In genomic region chr20:50019466-50020256, GRCh38 we compare ENCODE assay signal across 17 cellular contexts. TPM values are rescaled to one million over a fixed set of nuclear protein-coding genes. Genes with fewer than 3 reads are reported as not detected.
DNase-seq lines count a peak whose midpoint lies in the region; ATAC-seq and TF ChIP-seq lines count a peak whose summit lies in the region.
"Had no signal": no experiment of that assay in that cellular context is flagged by ENCODE, and none has a peak within 500 bp of the region (broad histone marks: within the 10 kb centered on the region; RNA-seq: fewer than 3 reads in every experiment).

No MANE protein-coding gene starts in this region.

- H3K27ac ChIP-seq in mammary epithelial cell (ENCODE audit: insufficient read depth, low read depth, low read length) = no peak overlapping the region
- no peak overlapping the region for H3K27ac ChIP-seq in substantia nigra (ENCODE audit: low read depth, low read length, poor library complexity, severe bottlenecking)
- H3K27ac ChIP-seq: ascending aorta, upper lobe of left lung had no signal

- POLR2A ChIA-PET in activated naive CD8-positive, alpha-beta T cell treated with anti-CD3 and anti-CD28 coated beads, Interleukin-2, amount 10 ng/mL, durations not matched to agents 7 days and 5 days (lab: Charles Lee) = no interaction called here

- no peaks in the 10 kb centered on the region for H3K79me2 ChIP-seq in mammary epithelial cell (ENCODE audit: insufficient read depth, low read length)

- H2AFZ ChIP-seq in mammary epithelial cell (ENCODE audit: low read depth, low read length) = no peak overlapping the region

- peaks cover 10% of the 10 kb centered on the region for H3K27me3 Mint-ChIP-seq in activated naive CD8-positive, alpha-beta T cell treated with anti-CD3 and anti-CD28 coated beads, Interleukin-2, amount 10 ng/mL, durations not matched to agents 7 days and 5 days
- H3K27me3 Mint-ChIP-seq in activated naive CD8-positive, alpha-beta T cell treated with anti-CD3 and anti-CD28 coated beads for 36 hours = peaks cover 10% of the 10 kb centered on the region
- H3K27me3 Mint-ChIP-seq in nephron progenitor cell (ENCODE audit: low read depth, poor library complexity) = peaks cover 4% of the 10 kb centered on the region

- no TSS peak for BruUV-seq in mammary epithelial cell (replicated peaks; lab: Mats Ljungman, UMichigan)

- ATAC-seq in activated naive CD8-positive, alpha-beta T cell treated with anti-CD3 and anti-CD28 coated beads, Interleukin-2, amount 10 ng/mL, durations not matched to agents 7 days and 5 days (ENCODE audit: low read depth) = peak; percentile 8
- peak; percentile 96 for ATAC-seq in left lobe of liver

- H3K27ac Mint-ChIP-seq in activated naive CD8-positive, alpha-beta T cell treated with anti-CD3 and anti-CD28 coated beads, Interleukin-2, amount 10 ng/mL, durations not matched to agents 7 days and 5 days = no peak overlapping the region
- no peak overlapping the region for H3K27ac Mint-ChIP-seq in activated naive CD8-positive, alpha-beta T cell treated with anti-CD3 and anti-CD28 coated beads for 36 hours
- H3K27ac Mint-ChIP-seq in nephron progenitor cell = no peak overlapping the region
- H3K27ac Mint-ChIP-seq: activated T-helper 1 cell treated with anti-CD3 and anti-CD28 coated beads, Interleukin-12 subunit alpha, Interleukin-12 subunit beta, Interleukin-2, Interleukin-4 antibody, amounts not matched to agents 30 ng/mL and 10 ng/mL and 1 ng/mL, durations not matched to agents 14 hours and 24 hours and 36 hours; T-helper 1 cell treated with Interleukin-12 subunit alpha and Interleukin-12 subunit beta and Interleukin-4 antibody, amounts not matched to agents 30 μg/mL and 1 μg/mL, for 36 hours had no signal

- H3K4me2 ChIP-seq in mammary epithelial cell (ENCODE audit: insufficient read depth, low read depth, low read length) = peak overlapping the region; percentile 11

- no peak overlapping the region for H3K9ac ChIP-seq in mammary epithelial cell (ENCODE audit: insufficient read depth, low read length)

- dilution Hi-C loops in mammary epithelial cell (cut with HindIII; ENCODE audit: low sequenced_read_pairs) = loop anchor here (5.0 kb wide), 2 partner anchors 72 to 393 kb away; no protein-coding TSS in a partner anchor

- intact Hi-C loops in mammary epithelial cell (cut with micrococcal nuclease) = no loop called here

- no peak overlapping the region for H3K4me3 Mint-ChIP-seq in activated naive CD8-positive, alpha-beta T cell treated with anti-CD3 and anti-CD28 coated beads, Interleukin-2, amount 10 ng/mL, durations not matched to agents 7 days and 5 days
- H3K4me3 Mint-ChIP-seq in activated naive CD8-positive, alpha-beta T cell treated with anti-CD3 and anti-CD28 coated beads for 36 hours = no peak overlapping the region
- H3K4me3 Mint-ChIP-seq in nephron progenitor cell = no peak overlapping the region
- H3K4me3 Mint-ChIP-seq: activated T-helper 1 cell treated with anti-CD3 and anti-CD28 coated beads, Interleukin-12 subunit alpha, Interleukin-12 subunit beta, Interleukin-2, Interleukin-4 antibody, amounts not matched to agents 30 ng/mL and 10 ng/mL and 1 ng/mL, durations not matched to agents 14 hours and 24 hours and 36 hours; T-helper 1 cell treated with Interleukin-12 subunit alpha and Interleukin-12 subunit beta and Interleukin-4 antibody, amounts not matched to agents 30 μg/mL and 1 μg/mL, for 36 hours had no signal

- CTCF ChIA-PET in mammary epithelial cell (lab: Charles Lee; ENCODE audit: low non-redundant PET) = interaction anchor here (0.6 to 0.7 kb wide), 2 partner anchors 84 to 716 kb away, joined by 3 to 8 read pairs; partner anchors contain the start of gene RNF114

- in situ Hi-C loops in mammary epithelial cell (cut with MboI; ENCODE audit: low sequenced_read_pairs in 2 of 2) = no loop called here

- peaks cover 16% of the 10 kb centered on the region for H3K4me1 Mint-ChIP-seq in activated naive CD8-positive, alpha-beta T cell treated with anti-CD3 and anti-CD28 coated beads, Interleukin-2, amount 10 ng/mL, durations not matched to agents 7 days and 5 days
- peaks cover 2% of the 10 kb centered on the region for H3K4me1 Mint-ChIP-seq in activated naive CD8-positive, alpha-beta T cell treated with anti-CD3 and anti-CD28 coated beads for 36 hours
- H3K4me1 Mint-ChIP-seq in nephron progenitor cell = peaks cover 34% of the 10 kb centered on the region

- 46% methylated on average over 12 of the region's 13 CpGs for WGBS in mammary epithelial cell (ENCODE audit: low coverage, missing lambda C conversion rate)

- TF ChIP-seq CTCF in mammary epithelial cell (conservative IDR thresholded peaks at IDR 0.05 in 1 of 2, IDR thresholded peaks at IDR 0.05 in 1 of 2; ENCODE audit: extremely low read depth in 1 of 2, insufficient read depth in 1 of 2, low read depth in 1 of 2, low read length in 2 of 2) (no peak), nephron progenitor cell (IDR thresholded peaks at IDR 0.05) (no peak)

- no peaks in the 10 kb centered on the region for H4K20me1 ChIP-seq in mammary epithelial cell (ENCODE audit: insufficient read depth, low read length)

- no peak for DNase-seq in activated naive CD8-positive, alpha-beta T cell treated with anti-CD3 and anti-CD28 coated beads, Interleukin-2, amount 10 ng/mL, durations not matched to agents 7 days and 5 days
- no peak for DNase-seq in activated naive CD8-positive, alpha-beta T cell treated with anti-CD3 and anti-CD28 coated beads for 36 hours
- DNase-seq in mammary epithelial cell = peak; percentile 63
- DNase-seq in left lobe of liver (ENCODE audit: low spot score) = peak; percentile 83
- DNase-seq in substantia nigra (lab: John Stamatoyannopoulos, UW) = peak in 28 of 49 donors; percentile 3 to 70 (median 34)
- DNase-seq in stimulated activated naive CD4-positive, alpha-beta T cell treated with Interleukin-2 at 50 U/mL for 16 hours (lab: John Stamatoyannopoulos, UW) = no peak
- DNase-seq in middle frontal gyrus (ENCODE audit: extremely low spot score, low spot score) = no peak
- DNase-seq in nephron progenitor cell = no peak
- DNase-seq: DMS53; effector CD4-positive, alpha-beta T cell; glutamatergic neuron; KG1; NCI-H2029 had no signal

- H3K9me3 Mint-ChIP-seq in activated naive CD8-positive, alpha-beta T cell treated with anti-CD3 and anti-CD28 coated beads, Interleukin-2, amount 10 ng/mL, durations not matched to agents 7 days and 5 days = no peaks in the 10 kb centered on the region
- H3K9me3 Mint-ChIP-seq in activated naive CD8-positive, alpha-beta T cell treated with anti-CD3 and anti-CD28 coated beads for 36 hours = no peaks in the 10 kb centered on the region
- H3K9me3 Mint-ChIP-seq in nephron progenitor cell = no peaks in the 10 kb centered on the region
- H3K9me3 Mint-ChIP-seq: activated T-helper 1 cell treated with anti-CD3 and anti-CD28 coated beads, Interleukin-12 subunit alpha, Interleukin-12 subunit beta, Interleukin-2, Interleukin-4 antibody, amounts not matched to agents 30 ng/mL and 10 ng/mL and 1 ng/mL, durations not matched to agents 14 hours and 24 hours and 36 hours; T-helper 1 cell treated with Interleukin-12 subunit alpha and Interleukin-12 subunit beta and Interleukin-4 antibody, amounts not matched to agents 30 μg/mL and 1 μg/mL, for 36 hours had no signal

- no peaks in the 10 kb centered on the region for H3K27me3 ChIP-seq in mammary epithelial cell (ENCODE audit: insufficient read depth, low read length)
- H3K27me3 ChIP-seq: ascending aorta, upper lobe of left lung had no signal

- H3K4me3 ChIP-seq in mammary epithelial cell (replicated peaks in 1 of 3; ENCODE audit: insufficient read depth in 1 of 3, low read depth in 2 of 3, low read length in 3 of 3) = no peak overlapping the region
- H3K4me3 ChIP-seq: ascending aorta, upper lobe of left lung had no signal

- H3K36me3 Mint-ChIP-seq in activated naive CD8-positive, alpha-beta T cell treated with anti-CD3 and anti-CD28 coated beads, Interleukin-2, amount 10 ng/mL, durations not matched to agents 7 days and 5 days = no peaks in the 10 kb centered on the region
- H3K36me3 Mint-ChIP-seq in activated naive CD8-positive, alpha-beta T cell treated with anti-CD3 and anti-CD28 coated beads for 36 hours = no peaks in the 10 kb centered on the region
- H3K36me3 Mint-ChIP-seq in nephron progenitor cell (ENCODE audit: low read depth) = no peaks in the 10 kb centered on the region

- H3K9me3 ChIP-seq in mammary epithelial cell (replicated peaks; ENCODE audit: insufficient read depth, low read length) = no peaks in the 10 kb centered on the region
- H3K9me3 ChIP-seq: ascending aorta, upper lobe of left lung had no signal

- no peaks in the 10 kb centered on the region for H3K36me3 ChIP-seq in mammary epithelial cell (ENCODE audit: insufficient read depth, low read length)
- H3K36me3 ChIP-seq: ascending aorta, upper lobe of left lung had no signal

- H3K4me1 ChIP-seq in mammary epithelial cell (ENCODE audit: insufficient read depth, low read length) = peaks cover 20% of the 10 kb centered on the region

RNA-seq across cellular contexts. Expression of gene SNAI1, which starts 36.9 kb away (rescaled TPM):
- under 1 TPM; 0.40 to 0.75 TPM for total RNA-seq in activated naive CD8-positive, alpha-beta T cell treated with anti-CD3 and anti-CD28 coated beads, Interleukin-2, amount 10 ng/mL, durations not matched to agents 7 days and 5 days
- under 1 TPM; 0.82 to 0.93 TPM for total RNA-seq in activated naive CD8-positive, alpha-beta T cell treated with anti-CD3 and anti-CD28 coated beads for 36 hours
- total RNA-seq in mammary epithelial cell (not detected), left lobe of liver (0.75 TPM)
- polyA plus RNA-seq in mammary epithelial cell = 0.02 TPM
- polyA minus RNA-seq in mammary epithelial cell = not detected

Comparison
In these comparisons a context has a peak if more than half of its experiments do, and no peak if none do; other contexts are left out.
1. DNase-seq: peak in mammary epithelial cell (single experiment), left lobe of liver (single experiment) and substantia nigra (28 of 49); none in activated naive CD8-positive, alpha-beta T cell treated with anti-CD3 and anti-CD28 coated beads, Interleukin-2, amount 10 ng/mL, durations not matched to agents 7 days and 5 days (single experiment), activated naive CD8-positive, alpha-beta T cell treated with anti-CD3 and anti-CD28 coated beads for 36 hours (single experiment), stimulated activated naive CD4-positive, alpha-beta T cell treated with Interleukin-2 at 50 U/mL for 16 hours (single experiment), middle frontal gyrus (single experiment) and nephron progenitor cell (single experiment).